Comparison of ENCODE assay signal across 1 cellular context in the genomic region with DNA sequence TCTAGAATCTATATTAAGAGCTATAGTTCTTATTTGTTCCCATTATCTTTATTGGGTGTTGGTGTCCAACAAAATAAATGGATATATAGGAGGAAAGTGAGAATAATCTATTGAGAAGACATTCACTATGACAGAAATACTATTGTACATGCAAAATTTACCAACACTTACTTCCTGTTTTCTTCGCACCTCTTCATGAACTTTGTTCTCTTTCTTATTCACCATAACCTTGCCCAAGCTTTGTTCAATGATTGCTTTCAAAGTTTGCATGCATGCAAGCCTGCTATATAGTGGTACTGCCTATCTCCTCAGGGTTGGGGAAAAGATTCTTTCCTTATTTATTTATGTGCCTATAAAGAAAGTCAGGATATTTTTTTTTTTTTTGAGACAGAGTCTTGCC.
A peak's percentile ranks its signal among the peaks of the same experiment; 100 is the strongest.
TF ChIP-seq lines count a peak whose summit lies in the region.

No MANE protein-coding gene starts in this region.

TF ChIP-seq in GM12878, 131 proteins besides CTCF, POLR2A, EP300 and RAD21 (continued from another document):
- TF ChIP-seq, protein P1, sequence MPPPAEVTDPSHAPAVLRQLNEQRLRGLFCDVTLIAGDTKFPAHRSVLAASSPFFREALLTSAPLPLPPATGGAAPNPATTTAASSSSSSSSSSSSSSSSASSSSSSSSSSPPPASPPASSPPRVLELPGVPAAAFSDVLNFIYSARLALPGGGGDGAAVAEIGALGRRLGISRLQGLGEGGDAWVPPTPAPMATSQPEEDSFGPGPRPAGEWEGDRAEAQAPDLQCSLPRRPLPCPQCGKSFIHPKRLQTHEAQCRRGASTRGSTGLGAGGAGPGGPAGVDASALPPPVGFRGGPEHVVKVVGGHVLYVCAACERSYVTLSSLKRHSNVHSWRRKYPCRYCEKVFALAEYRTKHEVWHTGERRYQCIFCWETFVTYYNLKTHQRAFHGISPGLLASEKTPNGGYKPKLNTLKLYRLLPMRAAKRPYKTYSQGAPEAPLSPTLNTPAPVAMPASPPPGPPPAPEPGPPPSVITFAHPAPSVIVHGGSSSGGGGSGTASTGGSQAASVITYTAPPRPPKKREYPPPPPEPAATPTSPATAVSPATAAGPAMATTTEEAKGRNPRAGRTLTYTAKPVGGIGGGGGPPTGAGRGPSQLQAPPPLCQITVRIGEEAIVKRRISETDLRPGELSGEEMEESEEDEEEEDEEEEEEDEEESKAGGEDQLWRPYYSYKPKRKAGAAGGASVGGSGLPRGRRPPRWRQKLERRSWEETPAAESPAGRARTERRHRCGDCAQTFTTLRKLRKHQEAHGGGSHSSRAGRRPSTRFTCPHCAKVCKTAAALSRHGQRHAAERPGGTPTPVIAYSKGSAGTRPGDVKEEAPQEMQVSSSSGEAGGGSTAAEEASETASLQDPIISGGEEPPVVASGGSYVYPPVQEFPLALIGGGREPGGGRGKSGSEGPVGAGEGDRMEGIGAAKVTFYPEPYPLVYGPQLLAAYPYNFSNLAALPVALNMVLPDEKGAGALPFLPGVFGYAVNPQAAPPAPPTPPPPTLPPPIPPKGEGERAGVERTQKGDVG (CRISPR knock-in tag; IDR thresholded peaks at IDR 0.05): no peak
- TF ChIP-seq, protein P2, sequence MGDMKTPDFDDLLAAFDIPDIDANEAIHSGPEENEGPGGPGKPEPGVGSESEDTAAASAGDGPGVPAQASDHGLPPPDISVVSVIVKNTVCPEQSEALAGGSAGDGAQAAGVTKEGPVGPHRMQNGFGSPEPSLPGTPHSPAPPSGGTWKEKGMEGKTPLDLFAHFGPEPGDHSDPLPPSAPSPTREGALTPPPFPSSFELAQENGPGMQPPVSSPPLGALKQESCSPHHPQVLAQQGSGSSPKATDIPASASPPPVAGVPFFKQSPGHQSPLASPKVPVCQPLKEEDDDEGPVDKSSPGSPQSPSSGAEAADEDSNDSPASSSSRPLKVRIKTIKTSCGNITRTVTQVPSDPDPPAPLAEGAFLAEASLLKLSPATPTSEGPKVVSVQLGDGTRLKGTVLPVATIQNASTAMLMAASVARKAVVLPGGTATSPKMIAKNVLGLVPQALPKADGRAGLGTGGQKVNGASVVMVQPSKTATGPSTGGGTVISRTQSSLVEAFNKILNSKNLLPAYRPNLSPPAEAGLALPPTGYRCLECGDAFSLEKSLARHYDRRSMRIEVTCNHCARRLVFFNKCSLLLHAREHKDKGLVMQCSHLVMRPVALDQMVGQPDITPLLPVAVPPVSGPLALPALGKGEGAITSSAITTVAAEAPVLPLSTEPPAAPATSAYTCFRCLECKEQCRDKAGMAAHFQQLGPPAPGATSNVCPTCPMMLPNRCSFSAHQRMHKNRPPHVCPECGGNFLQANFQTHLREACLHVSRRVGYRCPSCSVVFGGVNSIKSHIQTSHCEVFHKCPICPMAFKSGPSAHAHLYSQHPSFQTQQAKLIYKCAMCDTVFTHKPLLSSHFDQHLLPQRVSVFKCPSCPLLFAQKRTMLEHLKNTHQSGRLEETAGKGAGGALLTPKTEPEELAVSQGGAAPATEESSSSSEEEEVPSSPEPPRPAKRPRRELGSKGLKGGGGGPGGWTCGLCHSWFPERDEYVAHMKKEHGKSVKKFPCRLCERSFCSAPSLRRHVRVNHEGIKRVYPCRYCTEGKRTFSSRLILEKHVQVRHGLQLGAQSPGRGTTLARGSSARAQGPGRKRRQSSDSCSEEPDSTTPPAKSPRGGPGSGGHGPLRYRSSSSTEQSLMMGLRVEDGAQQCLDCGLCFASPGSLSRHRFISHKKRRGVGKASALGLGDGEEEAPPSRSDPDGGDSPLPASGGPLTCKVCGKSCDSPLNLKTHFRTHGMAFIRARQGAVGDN (IDR thresholded peaks at IDR 0.05): peak; percentile 65; the same call in 1 of the 2 replicates
- TF ChIP-seq NR2F1 (conservative IDR thresholded peaks at IDR 0.05): peak; percentile 68
